ENCODE assay signal across 8 cellular contexts in the genomic region with DNA sequence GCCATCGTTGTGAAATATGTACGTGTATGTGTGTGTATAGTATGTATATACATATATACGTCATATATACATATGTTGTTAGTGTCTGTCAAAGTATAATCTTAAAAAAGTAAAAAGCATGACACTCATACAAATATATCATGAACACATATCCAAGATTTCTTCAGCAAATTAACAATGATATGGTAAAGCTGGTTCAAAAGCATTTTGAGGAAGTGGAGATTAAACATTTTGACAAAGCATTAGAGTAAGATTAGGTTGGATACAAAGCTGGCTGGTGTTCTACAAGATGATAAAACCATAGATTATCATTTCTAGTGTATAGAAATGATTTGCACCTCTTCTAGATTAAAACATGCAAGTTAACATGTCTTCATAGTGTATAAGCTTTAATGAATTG. TPM values are rescaled to one million over a fixed set of nuclear protein-coding genes. Genes with fewer than 3 reads are reported as not detected.
DNase-seq lines count a peak whose midpoint lies in the region; ATAC-seq and TF ChIP-seq lines count a peak whose summit lies in the region.

No MANE protein-coding gene starts in this region.

- CTCF ChIA-PET in PC-9 (lab: Charles Lee) = interaction anchor here (2.1 kb wide), 1 partner anchor 73 kb away, joined by 7 read pairs; no protein-coding TSS in a partner anchor
- CTCF ChIA-PET in GM10248 (lab: Yijun Ruan, JAX) = interaction anchor here (0.7 to 2.9 kb wide), 11 partner anchors 8 to 472 kb away, joined by 3 to 10 read pairs (median 4); no protein-coding TSS in a partner anchor

- H3K4me3 ChIP-seq in PC-9 (peak overlapping the region; percentile 86), epithelial cell of esophagus (ENCODE audit: low read length) (peak overlapping the region; percentile 80), parathyroid adenoma (ENCODE audit: low read depth, low read length) (peak overlapping the region; percentile 96)

- no peak for DNase-seq in PC-9
- no peak for DNase-seq in epithelial cell of esophagus (ENCODE audit: low read depth)
- no peak for DNase-seq in islet precursor cell
- DNase-seq in NCI-H2081 (lab: John Stamatoyannopoulos, UW) = no peak
- no peak for DNase-seq in GM10248 (ENCODE audit: extremely low spot score)

- no peak for ATAC-seq in HG03457 (IDR thresholded peaks at IDR 0.05; ENCODE audit: unreplicated experiment)

- H3K27me3 ChIP-seq in PC-9 (ENCODE audit: insufficient read depth, low read depth) (no peaks in the 10 kb centered on the region), parathyroid adenoma (ENCODE audit: control insufficient read depth, insufficient read depth, low read length) (no peaks in the 10 kb centered on the region)

- H3K9ac ChIP-seq in ES-I3 (ENCODE audit: low read depth, low read length) (peak overlapping the region; percentile 74), parathyroid adenoma (no peak overlapping the region)

- POLR2A ChIA-PET in PC-9 (lab: Charles Lee; ENCODE audit: unreplicated experiment) = interaction anchor here (0.5 kb wide), 1 partner anchor 622 kb away, joined by 4 read pairs; a partner anchor contains a TSS
- POLR2A ChIA-PET in GM10248 (lab: Yijun Ruan, JAX) = no interaction called here

- H3K36me3 ChIP-seq in ES-I3 (ENCODE audit: insufficient read depth, low read length) (no peaks in the 10 kb centered on the region; the same call in 1 of the 2 replicates), PC-9 (ENCODE audit: low read depth) (0 out of 2 replicates have a peak, but pooled peaks cover under 1% of the 10 kb centered on the region), parathyroid adenoma (ENCODE audit: control insufficient read depth, insufficient read depth, low read length) (no peaks in the 10 kb centered on the region)

- BruUV-seq in PC-9 (replicated peaks; lab: Mats Ljungman, UMichigan) = no TSS peak

- H3K27ac ChIP-seq in PC-9 (peak overlapping the region; percentile 92), parathyroid adenoma (peak overlapping the region; percentile 95)

- H3K4me2 ChIP-seq in PC-9 (peak overlapping the region; percentile 81), parathyroid adenoma (ENCODE audit: low read length) (peak overlapping the region; percentile 89)

- peaks cover 32% of the 10 kb centered on the region for H4K20me1 ChIP-seq in PC-9 (ENCODE audit: insufficient read depth)

- no peaks in the 10 kb centered on the region; the same call in none of the 2 replicates for H3F3A ChIP-seq in PC-9 (ENCODE audit: insufficient read depth, low read depth)

- intact Hi-C loops in PC-9 (cut with micrococcal nuclease; ENCODE audit: unreplicated experiment) = no loop called here

- TF ChIP-seq CTCF in PC-9 (conservative IDR thresholded peaks at IDR 0.05) = no peak
- no peak for TF ChIP-seq CTCF in epithelial cell of esophagus (IDR thresholded peaks at IDR 0.05; ENCODE audit: insufficient read depth, low read depth, low read length, missing control alignments)
- no peak for TF ChIP-seq CTCF in parathyroid adenoma (IDR thresholded peaks at IDR 0.05)
- TF ChIP-seq CTCF in GM10248 (IDR thresholded peaks at IDR 0.05; ENCODE audit: control extremely low read depth, extremely low read depth, low read depth, missing control alignments) = no peak

- H3K4me1 ChIP-seq in ES-I3 (ENCODE audit: insufficient read depth, low read length) = peaks cover 4% of the 10 kb centered on the region; the same call in 1 of the 2 replicates
- peaks cover 27% of the 10 kb centered on the region for H3K4me1 ChIP-seq in PC-9 (replicated peaks; ENCODE audit: insufficient read depth)
- peaks cover 16% of the 10 kb centered on the region for H3K4me1 ChIP-seq in parathyroid adenoma

- no peaks in the 10 kb centered on the region for H3K9me2 ChIP-seq in PC-9 (ENCODE audit: insufficient read depth)

- H3K9me3 ChIP-seq in ES-I3 (ENCODE audit: control insufficient read depth, insufficient read depth, low read length) (no peaks in the 10 kb centered on the region), PC-9 (ENCODE audit: insufficient read depth, low read depth) (no peaks in the 10 kb centered on the region), parathyroid adenoma (ENCODE audit: control insufficient read depth, low read length) (no peaks in the 10 kb centered on the region)

- H3K79me2 ChIP-seq in PC-9 (ENCODE audit: low read depth) (peaks cover 40% of the 10 kb centered on the region), parathyroid adenoma (peaks cover 31% of the 10 kb centered on the region)

- H2AFZ ChIP-seq in PC-9 (peak overlapping the region; percentile 98), parathyroid adenoma (peak overlapping the region; percentile 87)

RNA-seq across cellular contexts. Expression of a gene that starts 0.8 kb away (rescaled TPM):
- total RNA-seq in PC-9 (2021) = 149 and 158 TPM in 2 replicates

RNA-seq across cellular contexts. Expression of a gene that starts 49.9 kb away (rescaled TPM):
- 0.28 and 0.30 TPM in 2 replicates for total RNA-seq in PC-9 (2021)
